Comparison of ENCODE assay signal across 1 cellular context in genomic region chr17:49965522-49965905, GRCh38.
TF ChIP-seq lines count a peak whose summit lies in the region.

No MANE protein-coding gene starts in this region.

TF ChIP-seq in GM23338, 12 proteins besides CTCF, POLR2A, EP300 and RAD21 (continued from another document):
- no peak for TF ChIP-seq REST (IDR thresholded peaks at IDR 0.05; ENCODE audit: unreplicated experiment)
- no peak for TF ChIP-seq CREB1 (CRISPR knock-in tag; IDR thresholded peaks at IDR 0.05; ENCODE audit: low read depth)
- no peak for TF ChIP-seq ZNF462 (CRISPR knock-in tag; IDR thresholded peaks at IDR 0.05)
